Comparison of ENCODE assay signal across 34 cellular contexts in genomic region chr18:7155092-7155491, GRCh38. TPM values are rescaled to one million over a fixed set of nuclear protein-coding genes. Genes with fewer than 3 reads are reported as not detected.
"Had no signal": no experiment of that assay in that cellular context is flagged by ENCODE, and none has a peak within 500 bp of the region (broad histone marks: within the 10 kb centered on the region; RNA-seq: fewer than 3 reads in every experiment).

No MANE protein-coding gene starts in this region.

- H3K27ac ChIP-seq: KMS-11, VCaP had no signal

- H3K27me3 Mint-ChIP-seq: activated B cell treated with CpG ODN at 0.5 μM for 24 hours; activated CD4-positive, alpha-beta memory T cell treated with anti-CD3 and anti-CD28 coated beads for 36 hours; activated naive CD4-positive, alpha-beta T cell treated with anti-CD3 and anti-CD28 coated beads, Interleukin-2, amount 10 ng/mL, durations not matched to agents 7 days and 5 days; activated naive CD8-positive, alpha-beta T cell; activated naive CD8-positive, alpha-beta T cell treated with anti-CD3 and anti-CD28 coated beads, Interleukin-2, amount 50 U/mL, for 24 hours had no signal

- ATAC-seq: activated naive CD8-positive, alpha-beta T cell treated with anti-CD3 and anti-CD28 coated beads, Interleukin-2, amount 50 U/mL, for 24 hours; activated T-cell treated with anti-CD3 and anti-CD28 coated beads, Interleukin-2, amount 50 U/mL, for 4 hours had no signal

- H3K9ac ChIP-seq: KMS-11 had no signal

- H3K36me3 Mint-ChIP-seq: activated CD4-positive, alpha-beta memory T cell treated with anti-CD3 and anti-CD28 coated beads for 36 hours; activated naive CD4-positive, alpha-beta T cell treated with anti-CD3 and anti-CD28 coated beads, Interleukin-2, amount 10 ng/mL, durations not matched to agents 7 days and 5 days; activated naive CD8-positive, alpha-beta T cell; brain had no signal

- DNase-seq: activated B cell treated with CpG ODN at 0.5 μM for 24 hours; activated CD4-positive, alpha-beta memory T cell treated with anti-CD3 and anti-CD28 coated beads for 36 hours; activated CD4-positive, alpha-beta T cell treated with anti-CD3 and anti-CD28 coated beads for 4 hours; activated CD4-positive, alpha-beta T cell treated with anti-CD3 and anti-CD28 coated beads, Interleukin-2, amount 50 U/mL, for 1 hour; activated CD4-positive, CD25-positive, alpha-beta regulatory T cell treated with anti-CD3 and anti-CD28 coated beads, Interleukin-2, amount 50 U/mL, for 72 hours; activated CD8-positive, alpha-beta memory T cell treated with anti-CD3 and anti-CD28 coated beads, Interleukin-2, amount 50 U/mL, for 4 hours; activated effector memory CD4-positive, alpha-beta T cell treated with Interleukin-2 at 50 U/mL for 16 hours; activated naive CD4-positive, alpha-beta T cell treated with anti-CD3 and anti-CD28 coated beads, Interleukin-2, amount 10 ng/mL, durations not matched to agents 7 days and 5 days; activated naive CD8-positive, alpha-beta T cell treated with anti-CD3 and anti-CD28 coated beads, Interleukin-2, amount 50 U/mL, for 24 hours; activated T-cell treated with anti-CD3 and anti-CD28 coated beads for 4 hours; activated T-cell treated with anti-CD3 and anti-CD28 coated beads, Interleukin-2, amount 50 U/mL, for 4 hours; anterior cingulate cortex; caudate nucleus; MM.1S; MV-4-11; NCI-H1092; NCI-H146; NCI-H187; NCI-H2029 treated with DMSO at 0.1 percent for 48 hours; NCI-H2171 treated with DMSO at 0.1 percent for 48 hours; NCI-H2227 treated with DMSO at 0.1 percent for 48 hours; NCI-H446; NCI-H510A treated with DMSO at 0.1 percent for 48 hours; NCI-H526 treated with DMSO at 0.1 percent for 48 hours; OCI-M1; Right ventricle myocardium superior; SW 1271; T-helper 1 cell; T-helper 2 cell; T-helper 9 cell had no signal

- H3K27ac Mint-ChIP-seq: activated B cell treated with CpG ODN at 0.5 μM for 24 hours; activated CD4-positive, alpha-beta memory T cell treated with anti-CD3 and anti-CD28 coated beads for 36 hours; activated naive CD4-positive, alpha-beta T cell treated with anti-CD3 and anti-CD28 coated beads, Interleukin-2, amount 10 ng/mL, durations not matched to agents 7 days and 5 days; activated naive CD8-positive, alpha-beta T cell; activated naive CD8-positive, alpha-beta T cell treated with anti-CD3 and anti-CD28 coated beads, Interleukin-2, amount 50 U/mL, for 24 hours; brain had no signal

- H3K4me2 ChIP-seq: KMS-11 had no signal

- H3K4me1 Mint-ChIP-seq: activated B cell treated with CpG ODN at 0.5 μM for 24 hours; activated naive CD4-positive, alpha-beta T cell treated with anti-CD3 and anti-CD28 coated beads, Interleukin-2, amount 10 ng/mL, durations not matched to agents 7 days and 5 days; activated naive CD8-positive, alpha-beta T cell treated with anti-CD3 and anti-CD28 coated beads, Interleukin-2, amount 50 U/mL, for 24 hours; brain had no signal

- H3K4me3 Mint-ChIP-seq: activated B cell treated with CpG ODN at 0.5 μM for 24 hours; activated CD4-positive, alpha-beta memory T cell treated with anti-CD3 and anti-CD28 coated beads for 36 hours; activated naive CD4-positive, alpha-beta T cell treated with anti-CD3 and anti-CD28 coated beads, Interleukin-2, amount 10 ng/mL, durations not matched to agents 7 days and 5 days; activated naive CD8-positive, alpha-beta T cell; activated naive CD8-positive, alpha-beta T cell treated with anti-CD3 and anti-CD28 coated beads, Interleukin-2, amount 50 U/mL, for 24 hours; activated T-cell treated with anti-CD3 and anti-CD28 coated beads, Interleukin-2, amount 50 U/mL, for 4 hours; brain had no signal

RNA-seq across cellular contexts. Expression of gene LAMA1, which starts 37.5 kb away (rescaled TPM):
- total RNA-seq: activated B cell treated with CpG ODN at 0.5 μM for 24 hours; activated CD4-positive, alpha-beta memory T cell treated with anti-CD3 and anti-CD28 coated beads for 36 hours had no signal
